Comparison of ENCODE assay signal across 15 cellular contexts in genomic region chr2:28748176-28748575, GRCh38. TPM values are rescaled to one million over a fixed set of nuclear protein-coding genes. Genes with fewer than 3 reads are reported as not detected.
A peak's percentile ranks its signal among the peaks of the same experiment; 100 is the strongest.
DNase-seq lines count a peak whose midpoint lies in the region; ATAC-seq and TF ChIP-seq lines count a peak whose summit lies in the region.
"Had no signal": no experiment of that assay in that cellular context is flagged by ENCODE, and none has a peak within 500 bp of the region (broad histone marks: within the 10 kb centered on the region; RNA-seq: fewer than 3 reads in every experiment).

No MANE protein-coding gene starts in this region.

- CTCF ChIA-PET in activated CD8-positive, alpha-beta memory T cell treated with anti-CD3 and anti-CD28 coated beads, Interleukin-2, amount 10 ng/mL, durations not matched to agents 7 days and 5 days (lab: Charles Lee) = interaction anchor here (0.9 to 11.9 kb wide), 4 partner anchors 8 to 180 kb away, joined by 3 to 142 read pairs (median 6); no protein-coding TSS in a partner anchor
- CTCF ChIA-PET in activated CD4-positive, alpha-beta memory T cell treated with anti-CD3 and anti-CD28 coated beads for 36 hours (lab: Charles Lee) = interaction anchor here (0.8 to 10.5 kb wide), 4 partner anchors 98 to 184 kb away, joined by 3 to 126 read pairs (median 5); no protein-coding TSS in a partner anchor

- H3K27ac ChIP-seq in fibroblast of lung (ENCODE audit: insufficient read depth, low read length) = no peak overlapping the region
- H3K27ac ChIP-seq in suprapubic skin = peak overlapping the region; percentile 27

- H3K27me3 ChIP-seq in fibroblast of lung (ENCODE audit: control insufficient read depth, insufficient read depth, low read length) (no peaks in the 10 kb centered on the region), suprapubic skin (no peaks in the 10 kb centered on the region)
- H3K27me3 ChIP-seq: esophagus squamous epithelium, sigmoid colon had no signal

- H3K9ac ChIP-seq in fibroblast of lung (ENCODE audit: insufficient read depth, low read length) = no peak overlapping the region

- H3K36me3 Mint-ChIP-seq in activated CD8-positive, alpha-beta memory T cell treated with anti-CD3 and anti-CD28 coated beads, Interleukin-2, amount 10 ng/mL, durations not matched to agents 7 days and 5 days = peaks cover 4% of the 10 kb centered on the region
- peaks cover 3% of the 10 kb centered on the region for H3K36me3 Mint-ChIP-seq in activated CD4-positive, alpha-beta memory T cell treated with anti-CD3 and anti-CD28 coated beads for 36 hours

- peak overlapping the region; percentile 84 for H3K27ac Mint-ChIP-seq in activated CD8-positive, alpha-beta memory T cell treated with anti-CD3 and anti-CD28 coated beads, Interleukin-2, amount 10 ng/mL, durations not matched to agents 7 days and 5 days
- peak overlapping the region; percentile 76 for H3K27ac Mint-ChIP-seq in activated CD4-positive, alpha-beta memory T cell treated with anti-CD3 and anti-CD28 coated beads for 36 hours

- peaks cover 34% of the 10 kb centered on the region for H3K4me1 Mint-ChIP-seq in activated CD8-positive, alpha-beta memory T cell treated with anti-CD3 and anti-CD28 coated beads, Interleukin-2, amount 10 ng/mL, durations not matched to agents 7 days and 5 days
- H3K4me1 Mint-ChIP-seq in activated CD4-positive, alpha-beta memory T cell treated with anti-CD3 and anti-CD28 coated beads for 36 hours (ENCODE audit: low read depth) = peaks cover 32% of the 10 kb centered on the region

- H3K27me3 Mint-ChIP-seq in activated CD8-positive, alpha-beta memory T cell treated with anti-CD3 and anti-CD28 coated beads, Interleukin-2, amount 10 ng/mL, durations not matched to agents 7 days and 5 days = no peaks in the 10 kb centered on the region
- H3K27me3 Mint-ChIP-seq in activated CD4-positive, alpha-beta memory T cell treated with anti-CD3 and anti-CD28 coated beads for 36 hours = no peaks in the 10 kb centered on the region

- peak overlapping the region; percentile 27 for H3K4me2 ChIP-seq in fibroblast of lung (ENCODE audit: extremely low read depth, insufficient read depth, low read length)

- H2AFZ ChIP-seq in fibroblast of lung (ENCODE audit: low read length) = no peak overlapping the region

- no peak for ATAC-seq in activated CD8-positive, alpha-beta memory T cell treated with anti-CD3 and anti-CD28 coated beads, Interleukin-2, amount 10 ng/mL, durations not matched to agents 7 days and 5 days
- no peak for ATAC-seq in GM18511 (IDR thresholded peaks at IDR 0.05; ENCODE audit: unreplicated experiment)
- ATAC-seq in GM18517 (IDR thresholded peaks at IDR 0.05; ENCODE audit: unreplicated experiment) = no peak

- TF ChIP-seq POLR2A in suprapubic skin (IDR thresholded peaks at IDR 0.05) = no peak

- H3K36me3 ChIP-seq in fibroblast of lung (ENCODE audit: control insufficient read depth, insufficient read depth, low read length) = no peaks in the 10 kb centered on the region
- no peaks in the 10 kb centered on the region for H3K36me3 ChIP-seq in suprapubic skin
- H3K36me3 ChIP-seq: esophagus squamous epithelium, sigmoid colon had no signal

- no peaks in the 10 kb centered on the region for H3K9me3 ChIP-seq in fibroblast of lung (ENCODE audit: control insufficient read depth, insufficient read depth, low read depth, low read length)
- no peaks in the 10 kb centered on the region for H3K9me3 ChIP-seq in suprapubic skin
- H3K9me3 ChIP-seq: Caco-2, esophagus squamous epithelium, sigmoid colon had no signal

- H3K4me3 ChIP-seq in fibroblast of lung (replicated peaks in 1 of 4; ENCODE audit: control extremely low read depth in 1 of 4, insufficient read depth in 1 of 4, low read depth in 3 of 4, low read length in 4 of 4) (no peak overlapping the region), suprapubic skin (no peak overlapping the region)
- H3K4me3 ChIP-seq: esophagus squamous epithelium, sigmoid colon had no signal

- H3K4me3 Mint-ChIP-seq in activated CD8-positive, alpha-beta memory T cell treated with anti-CD3 and anti-CD28 coated beads, Interleukin-2, amount 10 ng/mL, durations not matched to agents 7 days and 5 days = peak overlapping the region; percentile 33
- H3K4me3 Mint-ChIP-seq in activated CD4-positive, alpha-beta memory T cell treated with anti-CD3 and anti-CD28 coated beads for 36 hours = peak overlapping the region; percentile 18

- H3K79me2 ChIP-seq in fibroblast of lung (ENCODE audit: control insufficient read depth, insufficient read depth, low read length) = peaks cover 13% of the 10 kb centered on the region

- no peaks in the 10 kb centered on the region for H3K9me3 Mint-ChIP-seq in activated CD8-positive, alpha-beta memory T cell treated with anti-CD3 and anti-CD28 coated beads, Interleukin-2, amount 10 ng/mL, durations not matched to agents 7 days and 5 days (ENCODE audit: low read depth)
- no peaks in the 10 kb centered on the region for H3K9me3 Mint-ChIP-seq in activated CD4-positive, alpha-beta memory T cell treated with anti-CD3 and anti-CD28 coated beads for 36 hours

- no peak for DNase-seq in activated CD8-positive, alpha-beta memory T cell treated with anti-CD3 and anti-CD28 coated beads, Interleukin-2, amount 10 ng/mL, durations not matched to agents 7 days and 5 days
- DNase-seq in activated CD8-positive, alpha-beta memory T cell treated with anti-CD3 and anti-CD28 coated beads, Interleukin-2, amount 50 U/mL, for 48 hours = no peak
- no peak for DNase-seq in activated CD4-positive, alpha-beta memory T cell treated with anti-CD3 and anti-CD28 coated beads for 36 hours
- no peak for DNase-seq in fibroblast of lung (ENCODE audit: low read depth in 2 of 2)
- DNase-seq in suprapubic skin (ENCODE audit: low spot score in 2 of 2) = no peak
- DNase-seq in NCI-H1105 treated with DMSO at 0.1 percent for 48 hours (lab: John Stamatoyannopoulos, UW) = no peak
- DNase-seq: activated CD4-positive, alpha-beta T cell treated with anti-CD3 and anti-CD28 coated beads, Interleukin-2, amount 50 U/mL, for 1 hour; Caco-2; esophagus squamous epithelium; GDM1; hypothalamus; IMR-90; sigmoid colon had no signal

- no peaks in the 10 kb centered on the region for H4K20me1 ChIP-seq in fibroblast of lung (ENCODE audit: control insufficient read depth, extremely low read depth, insufficient read depth, low read length)

- H3K4me1 ChIP-seq in fibroblast of lung (ENCODE audit: control insufficient read depth, extremely low read depth, insufficient read depth, low read length) = peaks cover 6% of the 10 kb centered on the region
- H3K4me1 ChIP-seq in suprapubic skin = peaks cover 17% of the 10 kb centered on the region

- POLR2A ChIA-PET in activated CD4-positive, alpha-beta memory T cell treated with anti-CD3 and anti-CD28 coated beads for 36 hours (lab: Charles Lee) = no interaction called here

- no peak for TF ChIP-seq EP300 in suprapubic skin (IDR thresholded peaks at IDR 0.05)

- intact Hi-C loops in activated CD4-positive, alpha-beta memory T cell treated with anti-CD3 and anti-CD28 coated beads for 36 hours (cut with micrococcal nuclease) = no loop called here

- TF ChIP-seq CTCF in fibroblast of lung (conservative IDR thresholded peaks at IDR 0.05 in 1 of 2, IDR thresholded peaks at IDR 0.05 in 1 of 2; ENCODE audit: low read depth in 1 of 2, low read length in 2 of 2) (no peak), suprapubic skin (IDR thresholded peaks at IDR 0.05) (no peak)

- WGBS in suprapubic skin = 92% methylated on average over 2 of the region's 2 CpGs

RNA-seq across cellular contexts. Expression of gene PPP1CB, which starts 3.5 kb away (rescaled TPM):
- 100 to 1,000 TPM; 153 to 218 TPM for total RNA-seq in activated CD8-positive, alpha-beta memory T cell treated with anti-CD3 and anti-CD28 coated beads, Interleukin-2, amount 10 ng/mL, durations not matched to agents 7 days and 5 days
- total RNA-seq in activated CD4-positive, alpha-beta memory T cell treated with anti-CD3 and anti-CD28 coated beads for 36 hours = 100 to 1,000 TPM; 238 to 256 TPM
- total RNA-seq in fibroblast of lung (164 and 172 TPM in 2 replicates), suprapubic skin (100 to 1,000 TPM; 105 to 151 (median 148) TPM)
- 161 and 179 TPM in 2 replicates for polyA plus RNA-seq in fibroblast of lung
- 102 and 128 TPM in 2 replicates for polyA plus RNA-seq in fibroblast of lung (2012)
- polyA minus RNA-seq in fibroblast of lung (ENCODE audit: low replicate concordance) = 29.4 and 52.8 TPM in 2 replicates
